In the genomic region with DNA sequence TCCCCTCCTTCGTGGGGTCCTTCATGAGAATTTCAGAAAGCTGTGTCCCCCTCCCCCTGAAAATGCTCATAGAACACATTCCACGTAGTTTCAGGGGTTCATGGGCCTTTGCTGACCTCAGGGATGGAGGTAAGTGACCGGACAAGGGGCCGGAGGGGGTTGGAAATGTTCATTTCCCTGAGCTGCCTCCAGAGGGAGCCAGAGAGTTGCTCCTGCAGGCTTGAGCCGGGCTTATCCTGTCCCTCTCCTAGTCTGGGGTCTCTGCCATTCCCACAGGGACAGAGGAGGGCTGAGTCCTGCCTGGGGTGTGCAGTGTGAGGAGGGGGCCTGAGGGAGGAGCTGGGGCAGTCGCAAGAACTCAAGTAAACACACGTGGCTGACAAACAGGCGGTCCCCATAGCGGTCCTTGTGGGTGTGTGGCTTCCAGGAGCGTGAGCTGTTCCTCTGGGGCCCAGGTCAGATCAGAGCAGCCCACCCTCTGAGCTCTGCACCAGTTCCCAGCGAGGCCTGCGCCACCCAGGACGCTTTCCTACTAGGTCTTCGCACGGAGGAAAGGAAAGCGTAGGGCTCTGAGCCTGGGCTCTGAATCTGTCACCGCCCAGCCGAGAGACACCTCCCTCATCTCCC, we compare ENCODE assay signal across 9 cellular contexts.
DNase-seq lines count a peak whose midpoint lies in the region; ATAC-seq and TF ChIP-seq lines count a peak whose summit lies in the region.
"Had no signal": no experiment of that assay in that cellular context is flagged by ENCODE, and none has a peak within 500 bp of the region (broad histone marks: within the 10 kb centered on the region; RNA-seq: fewer than 3 reads in every experiment).

No MANE protein-coding gene starts in this region.

- POLR2A ChIA-PET in activated CD4-positive, alpha-beta T cell treated with anti-CD3 and anti-CD28 coated beads, Interleukin-2, amount 10 ng/mL, durations not matched to agents 7 days and 5 days (lab: Charles Lee): no interaction called here

- CTCF ChIA-PET in activated CD4-positive, alpha-beta T cell treated with anti-CD3 and anti-CD28 coated beads, Interleukin-2, amount 10 ng/mL, durations not matched to agents 7 days and 5 days (lab: Charles Lee): interaction anchor here (0.5 to 3.7 kb wide), 15 partner anchors 9 to 505 kb away, joined by 3 to 23 read pairs (median 5); a partner anchor contains a TSS

- no peak overlapping the region for H3K27ac ChIP-seq in osteoblast (ENCODE audit: low read depth, low read length)

- TF ChIP-seq CTCF in endothelial cell (IDR thresholded peaks at IDR 0.05; ENCODE audit: unreplicated experiment): peak; percentile 85
- peak; percentile 88 for TF ChIP-seq CTCF in osteoblast (IDR thresholded peaks at IDR 0.05; ENCODE audit: extremely low read depth, low read depth, low read length)

- H3K4me3 Mint-ChIP-seq in activated CD4-positive, alpha-beta T cell treated with anti-CD3 and anti-CD28 coated beads, Interleukin-2, amount 10 ng/mL, durations not matched to agents 7 days and 5 days: no peak overlapping the region
- H3K4me3 Mint-ChIP-seq in endothelial cell (ENCODE audit: unreplicated experiment): no peak overlapping the region
- H3K4me3 Mint-ChIP-seq: naive B cell had no signal

- peaks cover 2% of the 10 kb centered on the region for H3K4me1 Mint-ChIP-seq in activated CD4-positive, alpha-beta T cell treated with anti-CD3 and anti-CD28 coated beads, Interleukin-2, amount 10 ng/mL, durations not matched to agents 7 days and 5 days
- H3K4me1 Mint-ChIP-seq in endothelial cell (ENCODE audit: unreplicated experiment): peaks cover 8% of the 10 kb centered on the region

- ATAC-seq in HG03280 (IDR thresholded peaks at IDR 0.05; ENCODE audit: unreplicated experiment): no peak

- no peaks in the 10 kb centered on the region for H4K20me1 ChIP-seq in osteoblast (ENCODE audit: insufficient read depth, low read length)

- DNase-seq in activated CD4-positive, alpha-beta T cell treated with anti-CD3 and anti-CD28 coated beads, Interleukin-2, amount 50 U/mL, for 48 hours: peak; percentile 37 to 49
- DNase-seq in activated CD4-positive, alpha-beta T cell treated with anti-CD3 and anti-CD28 coated beads, Interleukin-2, amount 10 ng/mL, durations not matched to agents 7 days and 5 days: no peak
- peak; percentile 27 for DNase-seq in NCI-H774 (lab: John Stamatoyannopoulos, UW)
- DNase-seq in endothelial cell (ENCODE audit: low spot score): peak; percentile 69
- DNase-seq in osteoblast (ENCODE audit: insufficient read length, low spot score, missing footprints): peak; percentile 90
- DNase-seq in kidney glomerular epithelial cell (lab: John Stamatoyannopoulos, UW): no peak
- no peak for DNase-seq in NCI-H1436 treated with DMSO at 0.1 percent for 48 hours (lab: John Stamatoyannopoulos, UW)
- DNase-seq: naive B cell had no signal

- no peaks in the 10 kb centered on the region for H3K9me3 ChIP-seq in osteoblast (ENCODE audit: low read depth, low read length)

- H3K4me1 ChIP-seq in osteoblast (ENCODE audit: insufficient read depth, low read length): no peaks in the 10 kb centered on the region

- H3K27ac Mint-ChIP-seq in activated CD4-positive, alpha-beta T cell treated with anti-CD3 and anti-CD28 coated beads, Interleukin-2, amount 10 ng/mL, durations not matched to agents 7 days and 5 days: no peak overlapping the region
- no peak overlapping the region for H3K27ac Mint-ChIP-seq in endothelial cell (ENCODE audit: unreplicated experiment)
- H3K27ac Mint-ChIP-seq: naive B cell had no signal

- H3K27me3 ChIP-seq in osteoblast (ENCODE audit: insufficient read depth, low read length): peaks cover under 1% of the 10 kb centered on the region

- H3K36me3 Mint-ChIP-seq in activated CD4-positive, alpha-beta T cell treated with anti-CD3 and anti-CD28 coated beads, Interleukin-2, amount 10 ng/mL, durations not matched to agents 7 days and 5 days (ENCODE audit: low read depth): no peaks in the 10 kb centered on the region
- H3K36me3 Mint-ChIP-seq in endothelial cell (ENCODE audit: low read depth, unreplicated experiment): peaks cover 4% of the 10 kb centered on the region
- H3K36me3 Mint-ChIP-seq: naive B cell had no signal

- no peaks in the 10 kb centered on the region for H3K79me2 ChIP-seq in osteoblast (ENCODE audit: insufficient read depth, low read length)

- no peak overlapping the region for H3K4me3 ChIP-seq in osteoblast (ENCODE audit: insufficient read depth, low read length)

- H3K9me3 Mint-ChIP-seq in activated CD4-positive, alpha-beta T cell treated with anti-CD3 and anti-CD28 coated beads, Interleukin-2, amount 10 ng/mL, durations not matched to agents 7 days and 5 days: peaks cover 3% of the 10 kb centered on the region
- H3K9me3 Mint-ChIP-seq in endothelial cell (ENCODE audit: unreplicated experiment): no peaks in the 10 kb centered on the region

- peaks cover 10% of the 10 kb centered on the region for H3K27me3 Mint-ChIP-seq in activated CD4-positive, alpha-beta T cell treated with anti-CD3 and anti-CD28 coated beads, Interleukin-2, amount 10 ng/mL, durations not matched to agents 7 days and 5 days
- H3K27me3 Mint-ChIP-seq in endothelial cell (ENCODE audit: unreplicated experiment): peaks cover 23% of the 10 kb centered on the region

- H3K36me3 ChIP-seq in osteoblast (ENCODE audit: insufficient read depth, low read length): no peaks in the 10 kb centered on the region

- no peak overlapping the region for H3K4me2 ChIP-seq in osteoblast (ENCODE audit: insufficient read depth, low read length)

- H2AFZ ChIP-seq in osteoblast (ENCODE audit: low read length): no peak overlapping the region

Comparison
In these comparisons a context has a peak if more than half of its experiments do, and no peak if none do; other contexts are left out.
1. DNase-seq: peak in activated CD4-positive, alpha-beta T cell treated with anti-CD3 and anti-CD28 coated beads, Interleukin-2, amount 50 U/mL, for 48 hours (2 of 2), NCI-H774 (single experiment), endothelial cell (single experiment) and osteoblast (single experiment); none in activated CD4-positive, alpha-beta T cell treated with anti-CD3 and anti-CD28 coated beads, Interleukin-2, amount 10 ng/mL, durations not matched to agents 7 days and 5 days (single experiment), kidney glomerular epithelial cell (single experiment) and NCI-H1436 treated with DMSO at 0.1 percent for 48 hours (single experiment).